27 cellular contexts compared by ENCODE assay signal in genomic region chr12:130858084-130858483, GRCh38.
"Had no signal": no experiment of that assay in that cellular context is flagged by ENCODE, and none has a peak within 500 bp of the region (broad histone marks: within the 10 kb centered on the region; RNA-seq: fewer than 3 reads in every experiment).

No MANE protein-coding gene starts in this region.

- FAIRE-seq: islet of Langerhans, pancreas had no signal

- H3K4me1 Mint-ChIP-seq: activated CD4-positive, alpha-beta memory T cell treated with anti-CD3 and anti-CD28 coated beads, Interleukin-2, amount 10 ng/mL, durations not matched to agents 7 days and 5 days; activated naive CD4-positive, alpha-beta T cell treated with anti-CD3 and anti-CD28 coated beads, Interleukin-2, amount 50 U/mL, for 24 hours; naive B cell had no signal

- H3K9me3 ChIP-seq: breast epithelium, pancreas, psoas muscle had no signal

- H3K27ac Mint-ChIP-seq: activated CD4-positive, alpha-beta memory T cell treated with anti-CD3 and anti-CD28 coated beads, Interleukin-2, amount 10 ng/mL, durations not matched to agents 7 days and 5 days; activated CD4-positive, alpha-beta T cell treated with anti-CD3 and anti-CD28 coated beads, Interleukin-2, amount 10 ng/mL, durations not matched to agents 7 days and 5 days; activated naive CD4-positive, alpha-beta T cell treated with anti-CD3 and anti-CD28 coated beads, Interleukin-2, amount 50 U/mL, for 24 hours; activated naive CD8-positive, alpha-beta T cell treated with anti-CD3 and anti-CD28 coated beads, Interleukin-2, amount 50 U/mL, for 24 hours; activated T-helper 2 cell treated with anti-CD3 and anti-CD28 coated beads, Interferon-gamma antibody, Interleukin-2, Interleukin-4, amounts not matched to agents 10 μg/mL and 5 μg/mL and 100 μg/mL, durations not matched to agents 14 hours and 24 hours and 36 hours; dendritic cell treated with granulocyte-macrophage colony-stimulating factor and Interleukin-4, amounts not matched to agents 40 ng/mL and 50 ng/mL, for 4 days; naive B cell; nephron progenitor cell; WTC11 had no signal

- ATAC-seq: activated naive CD8-positive, alpha-beta T cell treated with anti-CD3 and anti-CD28 coated beads, Interleukin-2, amount 50 U/mL, for 24 hours; heart right ventricle; left ventricle myocardium superior; pancreas; psoas muscle; WTC11 had no signal

- H3K4me1 ChIP-seq: breast epithelium, esophagus squamous epithelium, heart right ventricle, pancreas, psoas muscle, tibial nerve had no signal

- H3K27ac ChIP-seq: breast epithelium, epithelial cell of prostate, esophagus squamous epithelium, heart right ventricle, pancreas, psoas muscle, tibial nerve had no signal

- H3K36me3 ChIP-seq: breast epithelium, esophagus squamous epithelium, heart right ventricle, pancreas, tibial nerve had no signal

- H3K4me3 ChIP-seq: breast epithelium, esophagus squamous epithelium, heart right ventricle, pancreas, psoas muscle, tibial nerve had no signal

- H3K27me3 ChIP-seq: breast epithelium, pancreas had no signal

- DNase-seq: activated CD4-positive, alpha-beta memory T cell treated with anti-CD3 and anti-CD28 coated beads, Interleukin-2, amount 10 ng/mL, durations not matched to agents 7 days and 5 days; activated CD4-positive, alpha-beta T cell treated with anti-CD3 and anti-CD28 coated beads for 1 hour; activated CD4-positive, alpha-beta T cell treated with anti-CD3 and anti-CD28 coated beads, Interleukin-2, amount 10 ng/mL, durations not matched to agents 7 days and 5 days; activated naive CD8-positive, alpha-beta T cell treated with anti-CD3 and anti-CD28 coated beads, Interleukin-2, amount 50 U/mL, for 24 hours; activated T-cell treated with anti-CD3 and anti-CD28 coated beads, Interleukin-2, amount 50 U/mL, for 48 hours; amygdala; central memory CD4-positive, alpha-beta T cell; esophagus squamous epithelium; foreskin melanocyte; heart right ventricle; left ventricle myocardium superior; naive B cell; nephron progenitor cell; nucleus accumbens; pancreas; psoas muscle; stimulated activated CD4-positive, alpha-beta T cell treated with anti-CD3 and anti-CD28 coated beads, Interleukin-2, amount 100 ng/mL, for 48 hours; stimulated activated naive CD4-positive, alpha-beta T cell treated with Interleukin-2 at 50 U/mL for 16 hours; T-helper 2 cell had no signal

- H3K4me3 Mint-ChIP-seq: activated CD4-positive, alpha-beta memory T cell treated with anti-CD3 and anti-CD28 coated beads, Interleukin-2, amount 10 ng/mL, durations not matched to agents 7 days and 5 days; activated CD4-positive, alpha-beta T cell treated with anti-CD3 and anti-CD28 coated beads, Interleukin-2, amount 10 ng/mL, durations not matched to agents 7 days and 5 days; activated naive CD4-positive, alpha-beta T cell treated with anti-CD3 and anti-CD28 coated beads, Interleukin-2, amount 50 U/mL, for 24 hours; activated naive CD8-positive, alpha-beta T cell treated with anti-CD3 and anti-CD28 coated beads, Interleukin-2, amount 50 U/mL, for 24 hours; dendritic cell treated with granulocyte-macrophage colony-stimulating factor and Interleukin-4, amounts not matched to agents 40 ng/mL and 50 ng/mL, for 4 days; nephron progenitor cell; WTC11 had no signal
